In the genomic region with DNA sequence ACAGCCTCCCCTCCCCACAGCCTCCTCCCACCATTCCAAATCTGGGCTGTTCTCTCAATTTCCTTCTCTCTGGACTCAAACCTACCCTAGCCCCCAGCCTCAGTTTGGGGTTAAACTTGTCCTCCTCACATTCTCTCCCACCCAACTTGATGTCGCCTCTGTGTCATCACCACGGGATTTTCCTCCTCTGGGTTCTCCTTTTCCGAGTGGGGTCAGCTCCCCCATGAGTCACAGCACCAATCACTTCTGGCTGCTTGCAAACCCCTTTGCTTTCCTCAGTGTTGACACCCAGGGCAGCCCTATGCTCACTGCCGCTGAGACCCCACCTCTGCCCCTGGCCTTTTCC, we compare ENCODE assay signal across 1 cellular context.
A peak's percentile ranks its signal among the peaks of the same experiment; 100 is the strongest.
TF ChIP-seq lines count a peak whose summit lies in the region.

No MANE protein-coding gene starts in this region.

TF ChIP-seq in IMR-90, 13 proteins besides CTCF, POLR2A, EP300 and RAD21:
- TF ChIP-seq, protein P1, sequence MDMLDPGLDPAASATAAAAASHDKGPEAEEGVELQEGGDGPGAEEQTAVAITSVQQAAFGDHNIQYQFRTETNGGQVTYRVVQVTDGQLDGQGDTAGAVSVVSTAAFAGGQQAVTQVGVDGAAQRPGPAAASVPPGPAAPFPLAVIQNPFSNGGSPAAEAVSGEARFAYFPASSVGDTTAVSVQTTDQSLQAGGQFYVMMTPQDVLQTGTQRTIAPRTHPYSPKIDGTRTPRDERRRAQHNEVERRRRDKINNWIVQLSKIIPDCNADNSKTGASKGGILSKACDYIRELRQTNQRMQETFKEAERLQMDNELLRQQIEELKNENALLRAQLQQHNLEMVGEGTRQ (IDR thresholded peaks at IDR 0.05; ENCODE audit: low read depth, low read length): no peak
- 0 out of 2 replicates have a peak, but pooled peaks have one; percentile 16 for TF ChIP-seq FOS (IDR thresholded peaks at IDR 0.05; ENCODE audit: low read depth, low read length)
